16 cellular contexts compared by ENCODE assay signal in genomic region chr2:202782930-202783558, GRCh38.
DNase-seq lines count a peak whose midpoint lies in the region; TF ChIP-seq lines count a peak whose summit lies in the region.
"Had no signal": no experiment of that assay in that cellular context is flagged by ENCODE, and none has a peak within 500 bp of the region (broad histone marks: within the 10 kb centered on the region; RNA-seq: fewer than 3 reads in every experiment).

No MANE protein-coding gene starts in this region.

- POLR2A ChIA-PET in activated CD4-positive, alpha-beta T cell treated with anti-CD3 and anti-CD28 coated beads, Interleukin-2, amount 10 ng/mL, durations not matched to agents 7 days and 5 days (lab: Charles Lee) = no interaction called here

- H3K27ac ChIP-seq in tibial nerve = peak overlapping the region in 2 of 4 donors; percentile 64 to 71
- H3K27ac ChIP-seq: 22Rv1; BLaER1 treated with 17β-estradiol and CSF1 and Interleukin-3, amounts not matched to agents 10 nM and 100 nM; Peyer's patch had no signal

- no peak for TF ChIP-seq POLR2A in tibial nerve (IDR thresholded peaks at IDR 0.05)

- no peak overlapping the region for H3K4me3 Mint-ChIP-seq in activated CD4-positive, alpha-beta T cell treated with anti-CD3 and anti-CD28 coated beads, Interleukin-2, amount 10 ng/mL, durations not matched to agents 7 days and 5 days
- no peak overlapping the region for H3K4me3 Mint-ChIP-seq in nephron

- H3K9me3 ChIP-seq in tibial nerve = no peaks in the 10 kb centered on the region
- H3K9me3 ChIP-seq: BLaER1 treated with 17β-estradiol and CSF1 and Interleukin-3, amounts not matched to agents 10 nM and 100 nM; Peyer's patch had no signal

- TF ChIP-seq CTCF in fibroblast of the aortic adventitia (IDR thresholded peaks at IDR 0.05; ENCODE audit: insufficient read depth, low read length) (no peak), nephron (IDR thresholded peaks at IDR 0.05; ENCODE audit: unreplicated experiment in 3 of 3) (no peak), tibial nerve (IDR thresholded peaks at IDR 0.05) (no peak)

- no peaks in the 10 kb centered on the region for H3K27me3 Mint-ChIP-seq in activated CD4-positive, alpha-beta T cell treated with anti-CD3 and anti-CD28 coated beads, Interleukin-2, amount 10 ng/mL, durations not matched to agents 7 days and 5 days
- H3K27me3 Mint-ChIP-seq in nephron (ENCODE audit: low read depth) = no peaks in the 10 kb centered on the region

- H3K27ac Mint-ChIP-seq in activated CD4-positive, alpha-beta T cell treated with anti-CD3 and anti-CD28 coated beads, Interleukin-2, amount 10 ng/mL, durations not matched to agents 7 days and 5 days = peak overlapping the region; percentile 57
- H3K27ac Mint-ChIP-seq in nephron = peak overlapping the region; percentile 21 to 52 (median 32)

- peaks cover 0 to 4% (median 0%) of the 10 kb centered on the region in 4 donors for H3K4me1 ChIP-seq in tibial nerve
- H3K4me1 ChIP-seq: Peyer's patch had no signal

- H3K4me1 Mint-ChIP-seq in activated CD4-positive, alpha-beta T cell treated with anti-CD3 and anti-CD28 coated beads, Interleukin-2, amount 10 ng/mL, durations not matched to agents 7 days and 5 days = peaks cover 5% of the 10 kb centered on the region
- H3K4me1 Mint-ChIP-seq in nephron = peaks cover 6% of the 10 kb centered on the region

- peaks cover 55% of the 10 kb centered on the region for H3K36me3 Mint-ChIP-seq in activated CD4-positive, alpha-beta T cell treated with anti-CD3 and anti-CD28 coated beads, Interleukin-2, amount 10 ng/mL, durations not matched to agents 7 days and 5 days (ENCODE audit: low read depth)
- H3K36me3 Mint-ChIP-seq in nephron (ENCODE audit: low read depth) = peaks cover 71% of the 10 kb centered on the region

- 63 to 67% methylated on average over 3 of the region's 3 CpGs for WGBS in tibial nerve, 2 donors

- H3K4me3 ChIP-seq in fibroblast of the aortic adventitia (ENCODE audit: low read depth, low read length) = no peak overlapping the region
- no peak overlapping the region for H3K4me3 ChIP-seq in tibial nerve
- H3K4me3 ChIP-seq: BLaER1 treated with 17β-estradiol and CSF1 and Interleukin-3, amounts not matched to agents 10 nM and 100 nM; Peyer's patch had no signal

- H3K9me3 Mint-ChIP-seq in activated CD4-positive, alpha-beta T cell treated with anti-CD3 and anti-CD28 coated beads, Interleukin-2, amount 10 ng/mL, durations not matched to agents 7 days and 5 days = peaks cover 2% of the 10 kb centered on the region
- no peaks in the 10 kb centered on the region for H3K9me3 Mint-ChIP-seq in nephron

- no peak for DNase-seq in activated CD4-positive, alpha-beta T cell treated with anti-CD3 and anti-CD28 coated beads, Interleukin-2, amount 10 ng/mL, durations not matched to agents 7 days and 5 days
- DNase-seq in activated CD4-positive, alpha-beta T cell treated with anti-CD3 and anti-CD28 coated beads, Interleukin-2, amount 50 U/mL, for 4 hours = no peak
- DNase-seq in fibroblast of the aortic adventitia (ENCODE audit: low read depth) (peak; percentile 27), ecto neural progenitor cell (ENCODE audit: low spot score) (no peak), tibial nerve (ENCODE audit: low spot score in 2 of 2) (no peak), NCI-H226 (no peak)
- DNase-seq in stimulated activated CD4-positive, alpha-beta T cell treated with anti-CD3 and anti-CD28 coated beads, Interleukin-4, amount 100 ng/mL, for 4 hours = no peak
- DNase-seq: COR-L47, NCI-H1417, NCI-H2029, NCI-H510A treated with DMSO at 0.1 percent for 48 hours, Peyer's patch, SHP77 treated with DMSO at 0.1 percent for 48 hours had no signal

- peaks cover 0 to 45% (median 4%) of the 10 kb centered on the region in 3 donors for H3K36me3 ChIP-seq in tibial nerve

- peak in 1 of 2 donors; percentile 10 for TF ChIP-seq EP300 in tibial nerve (IDR thresholded peaks at IDR 0.05)

- H3K27me3 ChIP-seq in tibial nerve = no peaks in the 10 kb centered on the region
- H3K27me3 ChIP-seq: BLaER1 treated with 17β-estradiol and CSF1 and Interleukin-3, amounts not matched to agents 10 nM and 100 nM; Peyer's patch had no signal

- CTCF ChIA-PET in activated CD4-positive, alpha-beta T cell treated with anti-CD3 and anti-CD28 coated beads, Interleukin-2, amount 10 ng/mL, durations not matched to agents 7 days and 5 days (lab: Charles Lee) = no interaction called here
